26 cellular contexts compared by ENCODE assay signal in the genomic region with DNA sequence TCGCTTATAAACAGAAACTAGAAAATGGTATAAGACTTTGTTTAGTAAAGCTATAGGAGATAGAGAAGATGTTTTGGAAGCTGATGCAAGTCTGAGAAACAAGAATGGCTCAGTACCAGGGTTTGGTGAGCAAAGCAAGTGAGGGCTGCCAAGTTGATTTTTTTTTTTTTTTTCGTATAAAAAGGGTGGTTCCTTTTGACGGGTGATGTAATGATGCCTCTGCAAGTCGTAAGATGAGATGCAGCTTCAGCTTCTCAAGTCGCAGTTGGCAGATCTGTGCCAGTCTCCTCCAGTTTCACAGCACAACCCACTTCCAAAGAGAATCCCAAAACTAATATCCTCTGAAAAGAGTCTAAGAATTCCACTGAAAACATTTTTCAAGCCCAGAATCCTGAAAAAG.
"Had no signal": no experiment of that assay in that cellular context is flagged by ENCODE, and none has a peak within 500 bp of the region (broad histone marks: within the 10 kb centered on the region; RNA-seq: fewer than 3 reads in every experiment).

No MANE protein-coding gene starts in this region.

- H3K36me3 ChIP-seq: adrenal gland, cardiac muscle cell, gastroesophageal sphincter, heart left ventricle, left lung, right atrium auricular region, suprapubic skin, transverse colon, uterus, WERI-Rb-1 had no signal

- H3K9me3 ChIP-seq: adrenal gland, gastroesophageal sphincter, heart left ventricle, left lung, right atrium auricular region, suprapubic skin, transverse colon, uterus had no signal

- H3K9me3 Mint-ChIP-seq: endodermal cell; neural crest cell; stimulated activated naive CD8-positive, alpha-beta T cell treated with anti-CD3 and anti-CD28 coated beads, Interleukin-15, Interleukin-2, amounts not matched to agents 100 ng/mL and 50 ng/mL, for 24 hours had no signal

- H3K4me3 Mint-ChIP-seq: endodermal cell; neural crest cell; stimulated activated naive CD8-positive, alpha-beta T cell treated with anti-CD3 and anti-CD28 coated beads, Interleukin-15, Interleukin-2, amounts not matched to agents 100 ng/mL and 50 ng/mL, for 24 hours had no signal

- H3K27ac ChIP-seq: adrenal gland, cardiac muscle cell, dorsolateral prefrontal cortex, epithelial cell of prostate, gastroesophageal sphincter, heart left ventricle, left lung, right atrium auricular region, skin epidermis, suprapubic skin, transverse colon, uterus, WERI-Rb-1 had no signal

- H3K27ac Mint-ChIP-seq: endodermal cell; progenitor cell of endocrine pancreas; stimulated activated naive CD8-positive, alpha-beta T cell treated with anti-CD3 and anti-CD28 coated beads, Interleukin-15, Interleukin-2, amounts not matched to agents 100 ng/mL and 50 ng/mL, for 24 hours had no signal

- H3K27me3 ChIP-seq: gastroesophageal sphincter, right atrium auricular region, transverse colon, uterus had no signal

- DNase-seq: activated CD4-positive, alpha-beta T cell treated with anti-CD3 and anti-CD28 coated beads for 1 hour; activated CD8-positive, alpha-beta memory T cell treated with anti-CD3 and anti-CD28 coated beads for 24 hours; activated CD8-positive, alpha-beta memory T cell treated with anti-CD3 and anti-CD28 coated beads, Interleukin-2, amount 50 U/mL, for 48 hours; activated effector memory CD4-positive, alpha-beta T cell treated with Interleukin-2 at 50 U/mL for 16 hours; activated naive CD4-positive, alpha-beta T cell treated with anti-CD3 and anti-CD28 coated beads, Interleukin-2, amount 50 U/mL, for 16 hours; activated T-cell treated with anti-CD3 and anti-CD28 coated beads, Interleukin-2, amount 50 U/mL, for 48 hours; adrenal gland; dorsolateral prefrontal cortex; endodermal cell; heart left ventricle; kidney; left lung; midbrain; T-helper 2 cell; transverse colon; uterus; WERI-Rb-1 had no signal

- H3K4me3 ChIP-seq: adrenal gland, cardiac muscle cell, dorsolateral prefrontal cortex, gastroesophageal sphincter, heart left ventricle, left lung, right atrium auricular region, skin epidermis, suprapubic skin, transverse colon, uterus had no signal

- H3K4me1 ChIP-seq: adrenal gland, gastroesophageal sphincter, heart left ventricle, left lung, right atrium auricular region, suprapubic skin, transverse colon, uterus had no signal

- H3K4me1 Mint-ChIP-seq: neural crest cell had no signal
